ENCODE assay signal across 10 cellular contexts in the genomic region with DNA sequence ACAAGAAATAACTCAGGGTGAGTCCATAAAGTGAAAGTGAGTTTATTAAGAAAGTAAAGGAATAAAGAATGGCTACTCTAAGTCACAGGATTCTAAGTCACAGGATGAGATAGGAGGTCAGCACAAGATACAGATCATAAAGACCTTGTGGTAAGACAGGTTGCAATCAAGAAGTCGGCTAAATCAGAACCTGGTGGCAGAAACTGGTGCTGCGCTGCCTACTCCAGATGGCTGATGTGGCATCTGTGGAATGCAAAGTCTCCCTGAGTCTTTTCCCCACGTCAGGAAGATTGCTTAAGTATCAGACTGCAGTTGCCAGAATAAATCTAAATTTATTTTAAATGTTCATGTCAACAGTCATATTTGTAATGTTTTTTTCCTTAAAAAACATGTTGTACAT. TPM values are rescaled to one million over a fixed set of nuclear protein-coding genes. Genes with fewer than 3 reads are reported as not detected.
DNase-seq lines count a peak whose midpoint lies in the region; ATAC-seq and TF ChIP-seq lines count a peak whose summit lies in the region.
"Had no signal": no experiment of that assay in that cellular context is flagged by ENCODE, and none has a peak within 500 bp of the region (broad histone marks: within the 10 kb centered on the region; RNA-seq: fewer than 3 reads in every experiment).

No MANE protein-coding gene starts in this region.

- peak overlapping the region; percentile 32; the same call in 1 of the 2 replicates for H3K4me2 ChIP-seq in SK-N-SH

- peaks cover 11% of the 10 kb centered on the region for H3F3A ChIP-seq in SK-N-SH (replicated peaks; ENCODE audit: insufficient read depth)

- no peaks in the 10 kb centered on the region for H3K36me3 ChIP-seq in SK-N-SH (replicated peaks in 1 of 2; ENCODE audit: control insufficient read depth in 1 of 2, insufficient read depth in 2 of 2, low read length in 1 of 2)

- no peaks in the 10 kb centered on the region for H3K27me3 ChIP-seq in SK-N-SH (ENCODE audit: insufficient read depth)
- H3K27me3 ChIP-seq: dorsolateral prefrontal cortex had no signal

- TF ChIP-seq EP300 in SK-N-SH (IDR thresholded peaks at IDR 0.05; ENCODE audit: borderline replicate concordance in 1 of 2, low read depth in 1 of 2, low read length in 1 of 2) = peak in 1 of 2 experiments; percentile 19; a peak in 1 of 4 replicates

- TF ChIP-seq CTCF in SK-N-SH (IDR thresholded peaks at IDR 0.05) (peak; percentile 44), fibroblast of mammary gland (conservative IDR thresholded peaks at IDR 0.05; ENCODE audit: control insufficient read depth, insufficient read depth, low read depth, low read length) (no peak)

- H3K27ac ChIP-seq in SK-N-SH (ENCODE audit: low read depth in 2 of 2, low read length in 1 of 2) = peak overlapping the region; percentile 36 to 37; a peak in 2 of 4 replicates

- H2AFZ ChIP-seq in SK-N-SH (ENCODE audit: low read depth) = no peak overlapping the region

- WGBS in SK-N-SH (ENCODE audit: low lambda C conversion rate) = 16% methylated on average over 3 of the region's 3 CpGs

- POLR2A ChIA-PET in SK-N-SH (lab: Yijun Ruan, JAX) = no interaction called here

- no peak for ATAC-seq in GM18909 (IDR thresholded peaks at IDR 0.05; ENCODE audit: poor library complexity, unreplicated experiment)

- DNase-seq in H4 (ENCODE audit: low spot score) (peak; percentile 59), SK-N-SH (no peak), fibroblast of mammary gland (ENCODE audit: low read depth) (peak; percentile 50), superior temporal gyrus (ENCODE audit: extremely low spot score) (peak; percentile 45), HuH-7 (ENCODE audit: low spot score) (no peak), NCI-H1436 (lab: John Stamatoyannopoulos, UW) (no peak)
- DNase-seq: activated CD8-positive, alpha-beta memory T cell treated with anti-CD3 and anti-CD28 coated beads, Interleukin-2, amount 50 U/mL, for 48 hours; dorsolateral prefrontal cortex had no signal

- no peak overlapping the region for H3K9ac ChIP-seq in SK-N-SH

- no peaks in the 10 kb centered on the region for H3K9me3 ChIP-seq in SK-N-SH

- CTCF ChIA-PET in SK-N-SH (lab: Yijun Ruan, JAX) = interaction anchor here (1.8 to 9.0 kb wide), 2 partner anchors 51 to 132 kb away, joined by 5 to 183 read pairs; no protein-coding TSS in a partner anchor

- H4K20me1 ChIP-seq in SK-N-SH (ENCODE audit: insufficient read depth) = no peaks in the 10 kb centered on the region

- no peaks in the 10 kb centered on the region for H3K9me2 ChIP-seq in SK-N-SH

- no peak for TF ChIP-seq RAD21 in SK-N-SH (IDR thresholded peaks at IDR 0.05; ENCODE audit: low read length)

- peaks cover 3 to 25% of the 10 kb centered on the region in 2 experiments; a peak in 3 of 4 replicates for H3K4me1 ChIP-seq in SK-N-SH (ENCODE audit: control insufficient read depth in 1 of 2, insufficient read depth in 2 of 2, low read depth in 1 of 2, low read length in 1 of 2)

- no peak overlapping the region for H3K4me3 ChIP-seq in SK-N-SH (ENCODE audit: low read depth in 2 of 2, low read length in 1 of 2)
- H3K4me3 ChIP-seq in fibroblast of mammary gland (ENCODE audit: control insufficient read depth, low read depth, low read length) = no peak overlapping the region
- H3K4me3 ChIP-seq: dorsolateral prefrontal cortex, lung had no signal

- no peaks in the 10 kb centered on the region for H3K79me2 ChIP-seq in SK-N-SH (ENCODE audit: insufficient read depth)

TF ChIP-seq in SK-N-SH, 30 proteins besides CTCF, POLR2A, EP300 and RAD21:
- TF ChIP-seq, protein P1, sequence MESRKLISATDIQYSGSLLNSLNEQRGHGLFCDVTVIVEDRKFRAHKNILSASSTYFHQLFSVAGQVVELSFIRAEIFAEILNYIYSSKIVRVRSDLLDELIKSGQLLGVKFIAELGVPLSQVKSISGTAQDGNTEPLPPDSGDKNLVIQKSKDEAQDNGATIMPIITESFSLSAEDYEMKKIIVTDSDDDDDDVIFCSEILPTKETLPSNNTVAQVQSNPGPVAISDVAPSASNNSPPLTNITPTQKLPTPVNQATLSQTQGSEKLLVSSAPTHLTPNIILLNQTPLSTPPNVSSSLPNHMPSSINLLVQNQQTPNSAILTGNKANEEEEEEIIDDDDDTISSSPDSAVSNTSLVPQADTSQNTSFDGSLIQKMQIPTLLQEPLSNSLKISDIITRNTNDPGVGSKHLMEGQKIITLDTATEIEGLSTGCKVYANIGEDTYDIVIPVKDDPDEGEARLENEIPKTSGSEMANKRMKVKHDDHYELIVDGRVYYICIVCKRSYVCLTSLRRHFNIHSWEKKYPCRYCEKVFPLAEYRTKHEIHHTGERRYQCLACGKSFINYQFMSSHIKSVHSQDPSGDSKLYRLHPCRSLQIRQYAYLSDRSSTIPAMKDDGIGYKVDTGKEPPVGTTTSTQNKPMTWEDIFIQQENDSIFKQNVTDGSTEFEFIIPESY (IDR thresholded peaks at IDR 0.05; ENCODE audit: borderline replicate concordance, low read depth) = no peak
- TF ChIP-seq MXI1 (IDR thresholded peaks at IDR 0.05; ENCODE audit: low read depth, low read length) = no peak
- no peak for TF ChIP-seq RXRA (IDR thresholded peaks at IDR 0.05; ENCODE audit: borderline replicate concordance, low read depth)
- TF ChIP-seq, protein P2, sequence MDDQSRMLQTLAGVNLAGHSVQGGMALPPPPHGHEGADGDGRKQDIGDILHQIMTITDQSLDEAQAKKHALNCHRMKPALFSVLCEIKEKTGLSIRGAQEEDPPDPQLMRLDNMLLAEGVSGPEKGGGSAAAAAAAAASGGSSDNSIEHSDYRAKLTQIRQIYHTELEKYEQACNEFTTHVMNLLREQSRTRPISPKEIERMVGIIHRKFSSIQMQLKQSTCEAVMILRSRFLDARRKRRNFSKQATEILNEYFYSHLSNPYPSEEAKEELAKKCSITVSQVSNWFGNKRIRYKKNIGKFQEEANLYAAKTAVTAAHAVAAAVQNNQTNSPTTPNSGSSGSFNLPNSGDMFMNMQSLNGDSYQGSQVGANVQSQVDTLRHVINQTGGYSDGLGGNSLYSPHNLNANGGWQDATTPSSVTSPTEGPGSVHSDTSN (IDR thresholded peaks at IDR 0.05) = peak; percentile 66
- TF ChIP-seq SIN3A (IDR thresholded peaks at IDR 0.05; ENCODE audit: borderline replicate concordance, low read depth, low read length) = no peak
- TF ChIP-seq TCF12 (IDR thresholded peaks at IDR 0.05) = peak; percentile 76
- TF ChIP-seq TEAD4 (IDR thresholded peaks at IDR 0.05; ENCODE audit: borderline replicate concordance, insufficient read depth) = peak; percentile 53
- TF ChIP-seq, protein P3, sequence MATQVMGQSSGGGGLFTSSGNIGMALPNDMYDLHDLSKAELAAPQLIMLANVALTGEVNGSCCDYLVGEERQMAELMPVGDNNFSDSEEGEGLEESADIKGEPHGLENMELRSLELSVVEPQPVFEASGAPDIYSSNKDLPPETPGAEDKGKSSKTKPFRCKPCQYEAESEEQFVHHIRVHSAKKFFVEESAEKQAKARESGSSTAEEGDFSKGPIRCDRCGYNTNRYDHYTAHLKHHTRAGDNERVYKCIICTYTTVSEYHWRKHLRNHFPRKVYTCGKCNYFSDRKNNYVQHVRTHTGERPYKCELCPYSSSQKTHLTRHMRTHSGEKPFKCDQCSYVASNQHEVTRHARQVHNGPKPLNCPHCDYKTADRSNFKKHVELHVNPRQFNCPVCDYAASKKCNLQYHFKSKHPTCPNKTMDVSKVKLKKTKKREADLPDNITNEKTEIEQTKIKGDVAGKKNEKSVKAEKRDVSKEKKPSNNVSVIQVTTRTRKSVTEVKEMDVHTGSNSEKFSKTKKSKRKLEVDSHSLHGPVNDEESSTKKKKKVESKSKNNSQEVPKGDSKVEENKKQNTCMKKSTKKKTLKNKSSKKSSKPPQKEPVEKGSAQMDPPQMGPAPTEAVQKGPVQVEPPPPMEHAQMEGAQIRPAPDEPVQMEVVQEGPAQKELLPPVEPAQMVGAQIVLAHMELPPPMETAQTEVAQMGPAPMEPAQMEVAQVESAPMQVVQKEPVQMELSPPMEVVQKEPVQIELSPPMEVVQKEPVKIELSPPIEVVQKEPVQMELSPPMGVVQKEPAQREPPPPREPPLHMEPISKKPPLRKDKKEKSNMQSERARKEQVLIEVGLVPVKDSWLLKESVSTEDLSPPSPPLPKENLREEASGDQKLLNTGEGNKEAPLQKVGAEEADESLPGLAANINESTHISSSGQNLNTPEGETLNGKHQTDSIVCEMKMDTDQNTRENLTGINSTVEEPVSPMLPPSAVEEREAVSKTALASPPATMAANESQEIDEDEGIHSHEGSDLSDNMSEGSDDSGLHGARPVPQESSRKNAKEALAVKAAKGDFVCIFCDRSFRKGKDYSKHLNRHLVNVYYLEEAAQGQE (IDR thresholded peaks at IDR 0.05; ENCODE audit: low read depth, low read length) = 0 out of 2 replicates have a peak, but pooled peaks have one; percentile 10
- no peak for TF ChIP-seq FOXJ3 (CRISPR knock-in tag; IDR thresholded peaks at IDR 0.05)
- TF ChIP-seq, protein P4, sequence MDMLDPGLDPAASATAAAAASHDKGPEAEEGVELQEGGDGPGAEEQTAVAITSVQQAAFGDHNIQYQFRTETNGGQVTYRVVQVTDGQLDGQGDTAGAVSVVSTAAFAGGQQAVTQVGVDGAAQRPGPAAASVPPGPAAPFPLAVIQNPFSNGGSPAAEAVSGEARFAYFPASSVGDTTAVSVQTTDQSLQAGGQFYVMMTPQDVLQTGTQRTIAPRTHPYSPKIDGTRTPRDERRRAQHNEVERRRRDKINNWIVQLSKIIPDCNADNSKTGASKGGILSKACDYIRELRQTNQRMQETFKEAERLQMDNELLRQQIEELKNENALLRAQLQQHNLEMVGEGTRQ (IDR thresholded peaks at IDR 0.05; ENCODE audit: borderline replicate concordance, low read depth, low read length) = no peak

RNA-seq across cellular contexts. Expression of a gene that starts 10.7 kb away (rescaled TPM):
- total RNA-seq in H4 (2014; rRNA removed; shearing (Covaris generic)) = 0.06 TPM in 1 of 2 replicates, not detected in the other
- polyA plus RNA-seq in SK-N-SH (2012; rRNA removed) = 0.02 and 0.10 TPM in 2 replicates
- 0.01 TPM in 2 replicates for polyA plus RNA-seq in SK-N-SH (2012; cell fraction: cytosol; rRNA removed)
- polyA plus RNA-seq in SK-N-SH (2012; cell fraction: nucleus; rRNA removed) = 0.05 and 0.08 TPM in 2 replicates

RNA-seq across cellular contexts. Expression of a gene that starts 19.8 kb away (rescaled TPM):
- total RNA-seq in H4 (2014; rRNA removed; shearing (Covaris generic)) = 0.77 and 4.2 TPM in 2 replicates
- polyA plus RNA-seq in SK-N-SH (2012; rRNA removed) = 0.05 TPM in 2 replicates
- 0.08 and 0.17 TPM in 2 replicates for polyA plus RNA-seq in SK-N-SH (2012; cell fraction: cytosol; rRNA removed)
- 0.20 and 0.25 TPM in 2 replicates for polyA plus RNA-seq in SK-N-SH (2012; cell fraction: nucleus; rRNA removed)

Comparison
In these comparisons a context has a peak if more than half of its experiments do, and no peak if none do; other contexts are left out.
1. DNase-seq: peak in H4 (single experiment), fibroblast of mammary gland (single experiment) and superior temporal gyrus (single experiment); none in SK-N-SH (single experiment), HuH-7 (single experiment) and NCI-H1436 (single experiment).